ENCODE assay signal across 20 cellular contexts in the genomic region with DNA sequence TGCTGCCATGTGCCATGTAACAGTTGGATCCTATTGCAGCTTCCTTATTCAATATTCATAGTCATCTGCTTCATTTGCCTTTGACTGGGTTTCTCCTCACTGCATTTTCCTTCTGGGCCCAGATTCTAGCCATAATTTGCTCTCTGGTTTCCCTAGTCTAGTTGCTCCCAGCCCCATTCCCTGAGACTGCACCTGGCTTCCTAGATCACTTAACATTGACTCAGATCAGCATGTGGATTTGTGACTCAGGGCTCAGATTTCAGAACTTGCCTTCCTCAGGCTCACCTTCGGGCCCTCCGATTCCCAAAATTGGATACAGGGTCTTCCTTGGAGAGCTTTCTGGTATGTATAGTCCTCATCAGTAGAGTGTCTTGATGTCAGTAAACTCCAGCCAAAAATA.
A peak's percentile ranks its signal among the peaks of the same experiment; 100 is the strongest.
DNase-seq lines count a peak whose midpoint lies in the region; ATAC-seq and TF ChIP-seq lines count a peak whose summit lies in the region.
"Had no signal": no experiment of that assay in that cellular context is flagged by ENCODE, and none has a peak within 500 bp of the region (broad histone marks: within the 10 kb centered on the region; RNA-seq: fewer than 3 reads in every experiment).

No MANE protein-coding gene starts in this region.

- no peak for TF ChIP-seq CTCF in foreskin keratinocyte (conservative IDR thresholded peaks at IDR 0.05)
- TF ChIP-seq CTCF in gastrocnemius medialis (IDR thresholded peaks at IDR 0.05 in 4 of 5, conservative IDR thresholded peaks at IDR 0.05 in 1 of 5) = no peak

- peak; percentile 55 for ATAC-seq in foreskin keratinocyte
- peak; percentile 73 to 77 for ATAC-seq in gastrocnemius medialis
- ATAC-seq in HG03565 (IDR thresholded peaks at IDR 0.05; ENCODE audit: unreplicated experiment) = no peak
- ATAC-seq: Panc1 had no signal

- no peaks in the 10 kb centered on the region for H3K36me3 ChIP-seq in gastrocnemius medialis
- H3K36me3 ChIP-seq: BLaER1, SJSA1 had no signal

- intact Hi-C loops in gastrocnemius medialis (cut with DNase I; ENCODE audit: low total_unique reads) = loop anchor here (2.0 to 10.0 kb wide), 2 partner anchors 18 to 630 kb away; partner anchors contain the start of gene C4orf54

- in situ Hi-C loops in gastrocnemius medialis (cut with MboI; ENCODE audit: low sequenced_read_pairs in 4 of 4) = no loop called here

- H3K27me3 ChIP-seq in foreskin keratinocyte (no peaks in the 10 kb centered on the region), gastrocnemius medialis (no peaks in the 10 kb centered on the region)
- H3K27me3 ChIP-seq: BLaER1, SJSA1 had no signal

- TF ChIP-seq POLR2A in gastrocnemius medialis (IDR thresholded peaks at IDR 0.05) = no peak

- H3K27ac ChIP-seq in foreskin keratinocyte (no peak overlapping the region), gastrocnemius medialis (peak overlapping the region; percentile 25 to 77 (median 56))
- H3K27ac ChIP-seq: BLaER1, SJSA1 had no signal

- H3K9me3 ChIP-seq in gastrocnemius medialis = no peaks in the 10 kb centered on the region
- H3K9me3 ChIP-seq: BLaER1, Caco-2, SJSA1 had no signal

- H3K4me1 ChIP-seq in foreskin keratinocyte = peaks cover 23% of the 10 kb centered on the region
- H3K4me1 ChIP-seq in gastrocnemius medialis = peaks cover 30 to 53% of the 10 kb centered on the region in 2 donors
- H3K4me1 ChIP-seq: BLaER1, Caco-2 had no signal

- H3K4me3 ChIP-seq in gastrocnemius medialis = no peak overlapping the region
- H3K4me3 ChIP-seq: BLaER1, SJSA1 had no signal

- DNase-seq in DMS 273 treated with DMSO at 0.1 percent for 48 hours (lab: John Stamatoyannopoulos, UW) (peak; percentile 31), LHCN-M2 (ENCODE audit: low read depth) (peak; percentile 67), foreskin keratinocyte (peak in 1 of 2 donors; percentile 52), gastrocnemius medialis (peak; percentile 47 to 50), occipital lobe (lab: John Stamatoyannopoulos, UW) (no peak), H4 (ENCODE audit: low spot score) (no peak)
- DNase-seq: Caco-2; CD4-positive, alpha-beta memory T cell; DMS153; GOT3; NCI-H1694; NCI-H2081 treated with DMSO at 0.1 percent for 48 hours; NCI-H2227 treated with DMSO at 0.1 percent for 48 hours; NCI-H510A; NCI-H748 treated with DMSO at 0.1 percent for 48 hours; NK-92 treated with Interleukin-12 subunit alpha and Interleukin-12 subunit beta, amount 100 ng/mL, for 24 hours had no signal

Comparison
In these comparisons a context has a peak if more than half of its experiments do, and no peak if none do; other contexts are left out.
1. DNase-seq: peak in DMS 273 treated with DMSO at 0.1 percent for 48 hours (single experiment), LHCN-M2 (single experiment) and gastrocnemius medialis (2 of 2); none in occipital lobe (single experiment) and H4 (single experiment).